In genomic region chr10:131063311-131063710, GRCh38 we compare ENCODE assay signal across 34 cellular contexts.
"Had no signal": no experiment of that assay in that cellular context is flagged by ENCODE, and none has a peak within 500 bp of the region (broad histone marks: within the 10 kb centered on the region; RNA-seq: fewer than 3 reads in every experiment).

No MANE protein-coding gene starts in this region.

- H3K36me3 ChIP-seq: adrenal gland, brain microvascular endothelial cell, breast epithelium had no signal

- DNase-seq: activated B cell treated with CpG ODN at 0.5 μM for 24 hours; activated CD4-positive, alpha-beta memory T cell treated with anti-CD3 and anti-CD28 coated beads for 36 hours; activated CD4-positive, alpha-beta T cell treated with anti-CD3 and anti-CD28 coated beads for 4 hours; activated CD4-positive, alpha-beta T cell treated with anti-CD3 and anti-CD28 coated beads, Interleukin-2, amount 10 ng/mL, durations not matched to agents 24 days and 14 days; activated CD4-positive, alpha-beta T cell treated with anti-CD3 and anti-CD28 coated beads, Interleukin-2, amount 50 U/mL, for 1 hour; activated CD4-positive, alpha-beta T cell treated with anti-CD3 and anti-CD28 coated beads, Interleukin-2, amount 50 U/mL, for 4 hours; activated CD4-positive, CD25-positive, alpha-beta regulatory T cell treated with anti-CD3 and anti-CD28 coated beads, Interleukin-2, amount 50 U/mL, for 72 hours; activated CD8-positive, alpha-beta memory T cell treated with anti-CD3 and anti-CD28 coated beads, Interleukin-2, amount 50 U/mL, for 4 hours; activated CD8-positive, alpha-beta T cell treated with anti-CD3 and anti-CD28 coated beads for 36 hours; activated effector memory CD4-positive, alpha-beta T cell treated with anti-CD3 and anti-CD28 coated beads, Interleukin-2, amount 50 U/mL, for 16 hours; activated gamma-delta T cell treated with Interleukin-2 at 50 U/mL for 16 hours; activated naive CD4-positive, alpha-beta T cell; activated naive CD4-positive, alpha-beta T cell treated with anti-CD3 and anti-CD28 coated beads for 36 hours; activated naive CD4-positive, alpha-beta T cell treated with anti-CD3 and anti-CD28 coated beads, Interleukin-2, amount 50 U/mL, for 16 hours; activated naive CD8-positive, alpha-beta T cell treated with anti-CD3 and anti-CD28 coated beads for 36 hours; activated T-cell treated with anti-CD3 and anti-CD28 coated beads for 4 hours; activated T-cell treated with anti-CD3 and anti-CD28 coated beads, Interleukin-2, amount 50 U/mL, for 1 hour; activated T-cell treated with anti-CD3 and anti-CD28 coated beads, Interleukin-2, amount 50 U/mL, for 4 hours; activated T-cell treated with anti-CD3 and anti-CD28 coated beads, Interleukin-2, amount 50 U/mL, for 72 hours; adrenal gland; amniotic stem cell; body of pancreas; brain microvascular endothelial cell; central memory CD4-positive, alpha-beta T cell; cerebellar nuclear complex; T-helper 1 cell; T-helper 2 cell; T-helper 9 cell had no signal

- H3K9me3 ChIP-seq: adrenal gland, body of pancreas had no signal

- H3K27ac ChIP-seq: adrenal gland, body of pancreas, brain microvascular endothelial cell, breast epithelium, VCaP had no signal

- FAIRE-seq: astrocyte, TTC549 had no signal

- H3K27me3 ChIP-seq: body of pancreas, brain microvascular endothelial cell had no signal

- ATAC-seq: activated CD8-positive, alpha-beta T cell treated with anti-CD3 and anti-CD28 coated beads for 36 hours; activated naive CD4-positive, alpha-beta T cell treated with anti-CD3 and anti-CD28 coated beads, Interleukin-2, amount 50 U/mL, for 72 hours; activated T-cell treated with anti-CD3 and anti-CD28 coated beads, Interleukin-2, amount 50 U/mL, for 4 hours; activated T-cell treated with anti-CD3 and anti-CD28 coated beads, Interleukin-2, amount 50 U/mL, for 72 hours; activated T-helper 17 cell treated with anti-CD3 and anti-CD28 coated beads, Interleukin-2, amount 50 U/mL, for 72 hours; body of pancreas had no signal

- H3K4me3 ChIP-seq: adrenal gland, body of pancreas, breast epithelium had no signal

- H3K4me1 ChIP-seq: adrenal gland, body of pancreas, breast epithelium had no signal
